Comparison of ENCODE assay signal across 20 cellular contexts in genomic region chr22:17984114-17984513, GRCh38. TPM values are rescaled to one million over a fixed set of nuclear protein-coding genes. Genes with fewer than 3 reads are reported as not detected.
DNase-seq lines count a peak whose midpoint lies in the region; ATAC-seq, FAIRE-seq and TF ChIP-seq lines count a peak whose summit lies in the region.
"Had no signal": no experiment of that assay in that cellular context is flagged by ENCODE, and none has a peak within 500 bp of the region (broad histone marks: within the 10 kb centered on the region; RNA-seq: fewer than 3 reads in every experiment).

No MANE protein-coding gene starts in this region.

- CTCF ChIA-PET in activated CD4-positive, alpha-beta T cell treated with anti-CD3 and anti-CD28 coated beads, Interleukin-2, amount 10 ng/mL, durations not matched to agents 7 days and 5 days (lab: Charles Lee): no interaction called here

- no peak for FAIRE-seq in H54 (lab: Jason Lieb, UNC)
- FAIRE-seq: GM19239 had no signal

- no peaks in the 10 kb centered on the region for H3K9me3 Mint-ChIP-seq in activated CD4-positive, alpha-beta T cell treated with anti-CD3 and anti-CD28 coated beads, Interleukin-2, amount 10 ng/mL, durations not matched to agents 7 days and 5 days
- no peaks in the 10 kb centered on the region for H3K9me3 Mint-ChIP-seq in activated T-helper 17 cell treated with anti-CD3 and anti-CD28 coated beads, Interleukin-2, amount 50 U/mL, for 72 hours
- no peaks in the 10 kb centered on the region for H3K9me3 Mint-ChIP-seq in nephron progenitor cell
- H3K9me3 Mint-ChIP-seq: central memory CD8-positive, alpha-beta T cell; effector memory CD8-positive, alpha-beta T cell had no signal

- peak overlapping the region; percentile 17 for H3K27ac Mint-ChIP-seq in activated CD4-positive, alpha-beta T cell treated with anti-CD3 and anti-CD28 coated beads, Interleukin-2, amount 10 ng/mL, durations not matched to agents 7 days and 5 days
- peak overlapping the region; percentile 60 for H3K27ac Mint-ChIP-seq in activated T-helper 17 cell treated with anti-CD3 and anti-CD28 coated beads, Interleukin-2, amount 50 U/mL, for 72 hours
- H3K27ac Mint-ChIP-seq in nephron progenitor cell: peak overlapping the region; percentile 40

- no peak for TF ChIP-seq CTCF in nephron progenitor cell (IDR thresholded peaks at IDR 0.05)

- POLR2A ChIA-PET in activated CD4-positive, alpha-beta T cell treated with anti-CD3 and anti-CD28 coated beads, Interleukin-2, amount 10 ng/mL, durations not matched to agents 7 days and 5 days (lab: Charles Lee): no interaction called here

- no peak for DNase-seq in activated CD4-positive, alpha-beta T cell treated with anti-CD3 and anti-CD28 coated beads, Interleukin-2, amount 10 ng/mL, durations not matched to agents 7 days and 5 days
- DNase-seq in activated CD4-positive, alpha-beta T cell treated with anti-CD3 and anti-CD28 coated beads, Interleukin-2, amount 50 U/mL, for 4 hours: no peak
- DNase-seq in H54 (ENCODE audit: insufficient read length, low spot score) (peak; percentile 35), nephron progenitor cell (no peak), SIG-M5 (lab: John Stamatoyannopoulos, UW) (no peak), medulla oblongata (ENCODE audit: extremely low spot score) (no peak)
- DNase-seq: activated CD4-positive, alpha-beta T cell treated with anti-CD3 and anti-CD28 coated beads, Interleukin-2, amount 50 U/mL, for 1 hour; activated T-cell treated with anti-CD3 and anti-CD28 coated beads, Interleukin-2, amount 50 U/mL, for 48 hours; amniotic stem cell; effector memory CD8-positive, alpha-beta T cell; islet precursor cell; NCI-H187 treated with DMSO at 0.1 percent for 48 hours; NCI-H526 treated with DMSO at 0.1 percent for 48 hours; retina; uterus had no signal

- no peak overlapping the region for H3K4me3 Mint-ChIP-seq in activated CD4-positive, alpha-beta T cell treated with anti-CD3 and anti-CD28 coated beads, Interleukin-2, amount 10 ng/mL, durations not matched to agents 7 days and 5 days
- no peak overlapping the region for H3K4me3 Mint-ChIP-seq in activated T-helper 17 cell treated with anti-CD3 and anti-CD28 coated beads, Interleukin-2, amount 50 U/mL, for 72 hours
- H3K4me3 Mint-ChIP-seq in nephron progenitor cell: no peak overlapping the region
- H3K4me3 Mint-ChIP-seq: central memory CD8-positive, alpha-beta T cell; effector memory CD8-positive, alpha-beta T cell had no signal

- peaks cover 29% of the 10 kb centered on the region for H3K4me1 Mint-ChIP-seq in activated CD4-positive, alpha-beta T cell treated with anti-CD3 and anti-CD28 coated beads, Interleukin-2, amount 10 ng/mL, durations not matched to agents 7 days and 5 days
- peaks cover 29% of the 10 kb centered on the region for H3K4me1 Mint-ChIP-seq in activated T-helper 17 cell treated with anti-CD3 and anti-CD28 coated beads, Interleukin-2, amount 50 U/mL, for 72 hours
- H3K4me1 Mint-ChIP-seq in nephron progenitor cell: peaks cover 28% of the 10 kb centered on the region

- H3K36me3 Mint-ChIP-seq in activated CD4-positive, alpha-beta T cell treated with anti-CD3 and anti-CD28 coated beads, Interleukin-2, amount 10 ng/mL, durations not matched to agents 7 days and 5 days (ENCODE audit: low read depth): no peaks in the 10 kb centered on the region
- H3K36me3 Mint-ChIP-seq in activated T-helper 17 cell treated with anti-CD3 and anti-CD28 coated beads, Interleukin-2, amount 50 U/mL, for 72 hours (ENCODE audit: low read depth): no peaks in the 10 kb centered on the region
- no peaks in the 10 kb centered on the region for H3K36me3 Mint-ChIP-seq in nephron progenitor cell (ENCODE audit: low read depth)

- TF ChIP-seq POLR2A in H54 (IDR thresholded peaks at IDR 0.05; ENCODE audit: low read depth, low read length): no peak

- no peaks in the 10 kb centered on the region for H3K27me3 Mint-ChIP-seq in activated CD4-positive, alpha-beta T cell treated with anti-CD3 and anti-CD28 coated beads, Interleukin-2, amount 10 ng/mL, durations not matched to agents 7 days and 5 days
- H3K27me3 Mint-ChIP-seq in activated T-helper 17 cell treated with anti-CD3 and anti-CD28 coated beads, Interleukin-2, amount 50 U/mL, for 72 hours: no peaks in the 10 kb centered on the region
- H3K27me3 Mint-ChIP-seq in nephron progenitor cell (ENCODE audit: low read depth, poor library complexity): peaks cover 3% of the 10 kb centered on the region
- H3K27me3 Mint-ChIP-seq: central memory CD8-positive, alpha-beta T cell; effector memory CD8-positive, alpha-beta T cell had no signal

- peak; percentile 15 for ATAC-seq in activated T-helper 17 cell treated with anti-CD3 and anti-CD28 coated beads, Interleukin-2, amount 50 U/mL, for 72 hours (replicated peaks)
- ATAC-seq in HG02870 (IDR thresholded peaks at IDR 0.05; ENCODE audit: unreplicated experiment): no peak
- ATAC-seq: effector memory CD8-positive, alpha-beta T cell; HCT116 had no signal

RNA-seq across cellular contexts. Expression of gene MICAL3, which starts 40.2 kb away (rescaled TPM):
- 10 to 100 TPM; 19.1 to 21.4 TPM for total RNA-seq in activated CD4-positive, alpha-beta T cell treated with anti-CD3 and anti-CD28 coated beads, Interleukin-2, amount 10 ng/mL, durations not matched to agents 7 days and 5 days
- total RNA-seq in activated T-helper 17 cell treated with anti-CD3 and anti-CD28 coated beads, Interleukin-2, amount 50 U/mL, for 72 hours: 10 to 100 TPM; 28.7 to 38.5 TPM
